In genomic region chr1:2190491-2190976, GRCh38 we compare ENCODE assay signal across 9 cellular contexts. TPM values are rescaled to one million over a fixed set of nuclear protein-coding genes. Genes with fewer than 3 reads are reported as not detected.
DNase-seq lines count a peak whose midpoint lies in the region; ATAC-seq and TF ChIP-seq lines count a peak whose summit lies in the region.
"Had no signal": no experiment of that assay in that cellular context is flagged by ENCODE, and none has a peak within 500 bp of the region (broad histone marks: within the 10 kb centered on the region; RNA-seq: fewer than 3 reads in every experiment).

No MANE protein-coding gene starts in this region.

- H3K27me3 ChIP-seq in BE2C, result no peaks in the 10 kb centered on the region
- no peaks in the 10 kb centered on the region for H3K27me3 ChIP-seq in esophagus muscularis mucosa
- H3K27me3 ChIP-seq in neutrophil, result no peaks in the 10 kb centered on the region

- TF ChIP-seq CTCF in BE2C (IDR thresholded peaks at IDR 0.05; ENCODE audit: low read depth, low read length), result no peak
- TF ChIP-seq CTCF in esophagus muscularis mucosa (IDR thresholded peaks at IDR 0.05), result no peak
- no peak for TF ChIP-seq CTCF in neutrophil (IDR thresholded peaks at IDR 0.05)

- TF ChIP-seq EP300 in esophagus muscularis mucosa (IDR thresholded peaks at IDR 0.05), result no peak

- WGBS in esophagus muscularis mucosa, result 73% methylated on average over 16 of the region's 19 CpGs

- no peak overlapping the region for H3K9ac ChIP-seq in SK-N-MC (ENCODE audit: insufficient read length)

- intact Hi-C loops in esophagus muscularis mucosa (cut with DNase I), result no loop called here

- peaks cover 4% of the 10 kb centered on the region for H3K4me1 ChIP-seq in BE2C
- H3K4me1 ChIP-seq in esophagus muscularis mucosa, result peaks cover 46 to 60% (median 58%) of the 10 kb centered on the region in 4 donors
- peaks cover 30 to 42% of the 10 kb centered on the region in 2 experiments for H3K4me1 ChIP-seq in neutrophil (ENCODE audit: control insufficient read depth in 1 of 2, insufficient read depth in 1 of 2, low read depth in 1 of 2, low read length in 1 of 2)

- H3K4me3 ChIP-seq in BE2C (ENCODE audit: low read depth, low read length), result peak overlapping the region; percentile 76
- peak overlapping the region; percentile 90 for H3K4me3 ChIP-seq in SK-N-MC
- peak overlapping the region; percentile 57 to 81 (median 64) for H3K4me3 ChIP-seq in esophagus muscularis mucosa
- peak overlapping the region; percentile 65 to 73 for H3K4me3 ChIP-seq in neutrophil (ENCODE audit: low read depth in 1 of 2, low read length in 1 of 2)

- no peaks in the 10 kb centered on the region for H3K36me3 ChIP-seq in BE2C
- no peaks in the 10 kb centered on the region for H3K36me3 ChIP-seq in SK-N-MC (ENCODE audit: insufficient read depth, low read length)
- peaks cover 0 to 13% (median 6%) of the 10 kb centered on the region in 4 donors for H3K36me3 ChIP-seq in esophagus muscularis mucosa
- peaks cover 17% of the 10 kb centered on the region for H3K36me3 ChIP-seq in neutrophil

- no peaks in the 10 kb centered on the region for H3K9me3 ChIP-seq in BE2C
- H3K9me3 ChIP-seq in SK-N-MC (ENCODE audit: low read depth, low read length), result no peaks in the 10 kb centered on the region
- no peaks in the 10 kb centered on the region for H3K9me3 ChIP-seq in esophagus muscularis mucosa
- no peaks in the 10 kb centered on the region for H3K9me3 ChIP-seq in neutrophil

- no peak overlapping the region; the same call in 1 of the 2 replicates for H3K27ac ChIP-seq in SK-N-MC
- H3K27ac ChIP-seq in esophagus muscularis mucosa (replicated peaks in 1 of 4), result peak overlapping the region; percentile 94 to 99 (median 98)
- H3K27ac ChIP-seq in neutrophil, result peak overlapping the region; percentile 94

- no peak for TF ChIP-seq POLR2A in esophagus muscularis mucosa (IDR thresholded peaks at IDR 0.05; ENCODE audit: low read depth)

- no peak for DNase-seq in BE2C
- DNase-seq in SK-N-MC (ENCODE audit: low read depth, low spot score), result no peak
- DNase-seq in esophagus muscularis mucosa (ENCODE audit: extremely low spot score), result no peak
- no peak for DNase-seq in C1 segment of cervical spinal cord (lab: John Stamatoyannopoulos, UW)
- DNase-seq in NCI-H1105 treated with DMSO at 0.1 percent for 48 hours (lab: John Stamatoyannopoulos, UW), result no peak
- DNase-seq in NCI-H2029 (lab: John Stamatoyannopoulos, UW), result no peak
- DNase-seq: NCI-H446 treated with DMSO at 0.1 percent for 48 hours had no signal

- ATAC-seq in HG03457 (IDR thresholded peaks at IDR 0.05; ENCODE audit: unreplicated experiment), result no peak

RNA-seq across cellular contexts. Expression of gene FAAP20, which starts 4.0 kb away (rescaled TPM):
- polyA plus RNA-seq in BE2C (2012; ENCODE audit: insufficient read depth, insufficient read length, low read depth), result 37.3 TPM
- total RNA-seq in esophagus muscularis mucosa, result 10 to 100 TPM; 37.9 to 81.7 (median 55.7) TPM

RNA-seq across cellular contexts. Expression of gene SKI, which starts 37.6 kb away (rescaled TPM):
- polyA plus RNA-seq in BE2C (2012; ENCODE audit: insufficient read depth, insufficient read length, low read depth), result 22.2 TPM
- 100 to 1,000 TPM in 2 of 4 donors, 10 to 100 TPM in 2; 70.1 to 190 (median 124) TPM for total RNA-seq in esophagus muscularis mucosa
